ENCODE assay signal across 8 cellular contexts in genomic region chr17:4806770-4807533, GRCh38. TPM values are rescaled to one million over a fixed set of nuclear protein-coding genes. Genes with fewer than 3 reads are reported as not detected.
A peak's percentile ranks its signal among the peaks of the same experiment; 100 is the strongest.
DNase-seq lines count a peak whose midpoint lies in the region; ATAC-seq and TF ChIP-seq lines count a peak whose summit lies in the region.

A gene with protein sequence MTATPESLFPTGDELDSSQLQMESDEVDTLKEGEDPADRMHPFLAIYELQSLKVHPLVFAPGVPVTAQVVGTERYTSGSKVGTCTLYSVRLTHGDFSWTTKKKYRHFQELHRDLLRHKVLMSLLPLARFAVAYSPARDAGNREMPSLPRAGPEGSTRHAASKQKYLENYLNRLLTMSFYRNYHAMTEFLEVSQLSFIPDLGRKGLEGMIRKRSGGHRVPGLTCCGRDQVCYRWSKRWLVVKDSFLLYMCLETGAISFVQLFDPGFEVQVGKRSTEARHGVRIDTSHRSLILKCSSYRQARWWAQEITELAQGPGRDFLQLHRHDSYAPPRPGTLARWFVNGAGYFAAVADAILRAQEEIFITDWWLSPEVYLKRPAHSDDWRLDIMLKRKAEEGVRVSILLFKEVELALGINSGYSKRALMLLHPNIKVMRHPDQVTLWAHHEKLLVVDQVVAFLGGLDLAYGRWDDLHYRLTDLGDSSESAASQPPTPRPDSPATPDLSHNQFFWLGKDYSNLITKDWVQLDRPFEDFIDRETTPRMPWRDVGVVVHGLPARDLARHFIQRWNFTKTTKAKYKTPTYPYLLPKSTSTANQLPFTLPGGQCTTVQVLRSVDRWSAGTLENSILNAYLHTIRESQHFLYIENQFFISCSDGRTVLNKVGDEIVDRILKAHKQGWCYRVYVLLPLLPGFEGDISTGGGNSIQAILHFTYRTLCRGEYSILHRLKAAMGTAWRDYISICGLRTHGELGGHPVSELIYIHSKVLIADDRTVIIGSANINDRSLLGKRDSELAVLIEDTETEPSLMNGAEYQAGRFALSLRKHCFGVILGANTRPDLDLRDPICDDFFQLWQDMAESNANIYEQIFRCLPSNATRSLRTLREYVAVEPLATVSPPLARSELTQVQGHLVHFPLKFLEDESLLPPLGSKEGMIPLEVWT (plus strand): TSS chr17:4807152. CDS start chr17:4807773, 621 bp downstream.

- H3K9me3 ChIP-seq in HUES48 (ENCODE audit: control insufficient read depth, insufficient read depth, low read length): no peaks in the 10 kb centered on the region

- in situ Hi-C loops in Caki2 (cut with HindIII; ENCODE audit: low pct_unique_long_range_greater_than_20kb, low sequenced_read_pairs): no loop called here

- peak within 1 kb of the TSS; percentile 77 for H3K4me3 Mint-ChIP-seq in activated T-helper 2 cell treated with anti-CD3 and anti-CD28 coated beads, Interferon-gamma antibody, Interleukin-2, Interleukin-4, amounts not matched to agents 10 μg/mL and 5 μg/mL and 100 μg/mL, durations not matched to agents 14 hours and 24 hours and 36 hours (ENCODE audit: low read depth)
- peak within 1 kb of the TSS; percentile 85 for H3K4me3 Mint-ChIP-seq in natural killer cell
- H3K4me3 Mint-ChIP-seq in stimulated activated naive B cell treated with anti-CD40 and anti-IgM and Interleukin-4, amounts not matched to agents 10 μg/mL and 1 μg/mL and 100 μg/mL, for 72 hours: peak within 1 kb of the TSS; percentile 81 to 83

- no peaks in the 10 kb centered on the region for H3K9me3 Mint-ChIP-seq in activated T-helper 2 cell treated with anti-CD3 and anti-CD28 coated beads, Interferon-gamma antibody, Interleukin-2, Interleukin-4, amounts not matched to agents 10 μg/mL and 5 μg/mL and 100 μg/mL, durations not matched to agents 14 hours and 24 hours and 36 hours
- no peaks in the 10 kb centered on the region for H3K9me3 Mint-ChIP-seq in natural killer cell
- no peaks in the 10 kb centered on the region for H3K9me3 Mint-ChIP-seq in stimulated activated naive B cell treated with anti-CD40 and anti-IgM and Interleukin-4, amounts not matched to agents 10 μg/mL and 1 μg/mL and 100 μg/mL, for 72 hours

- H3K36me3 ChIP-seq in HUES48 (ENCODE audit: control insufficient read depth, insufficient read depth, low read length): peaks cover 30% of the 10 kb centered on the region

- intact Hi-C loops in activated T-helper 2 cell treated with anti-CD3 and anti-CD28 coated beads, Interferon-gamma antibody, Interleukin-2, Interleukin-4, amounts not matched to agents 10 μg/mL and 5 μg/mL and 100 μg/mL, durations not matched to agents 14 hours and 24 hours and 36 hours (cut with micrococcal nuclease): no loop called here
- intact Hi-C loops in natural killer cell (cut with micrococcal nuclease): loop anchor here (1.0 to 2.0 kb wide), 2 partner anchors 11 to 16 kb away; partner anchors contain the start of gene PSMB6

- no peak within 1 kb of the TSS for H3K27ac Mint-ChIP-seq in activated T-helper 2 cell treated with anti-CD3 and anti-CD28 coated beads, Interferon-gamma antibody, Interleukin-2, Interleukin-4, amounts not matched to agents 10 μg/mL and 5 μg/mL and 100 μg/mL, durations not matched to agents 14 hours and 24 hours and 36 hours
- peak within 1 kb of the TSS in 1 of 2 donors; percentile 11 for H3K27ac Mint-ChIP-seq in natural killer cell
- H3K27ac Mint-ChIP-seq in stimulated activated naive B cell treated with anti-CD40 and anti-IgM and Interleukin-4, amounts not matched to agents 10 μg/mL and 1 μg/mL and 100 μg/mL, for 72 hours: peak within 1 kb of the TSS; percentile 86

- peaks cover 11% of the 10 kb centered on the region for H3K4me1 Mint-ChIP-seq in activated T-helper 2 cell treated with anti-CD3 and anti-CD28 coated beads, Interferon-gamma antibody, Interleukin-2, Interleukin-4, amounts not matched to agents 10 μg/mL and 5 μg/mL and 100 μg/mL, durations not matched to agents 14 hours and 24 hours and 36 hours (ENCODE audit: low read depth)
- H3K4me1 Mint-ChIP-seq in natural killer cell: peaks cover 5 to 6% of the 10 kb centered on the region in 2 donors
- peaks cover 12 to 28% of the 10 kb centered on the region in 2 donors for H3K4me1 Mint-ChIP-seq in stimulated activated naive B cell treated with anti-CD40 and anti-IgM and Interleukin-4, amounts not matched to agents 10 μg/mL and 1 μg/mL and 100 μg/mL, for 72 hours

- peaks cover 7% of the 10 kb centered on the region; the same call in 1 of the 2 replicates for H3K4me1 ChIP-seq in HUES48 (ENCODE audit: control insufficient read depth, insufficient read depth, low read length)

- peak within 1 kb of the TSS; percentile 53; the same call in 1 of the 2 replicates for H3K9ac ChIP-seq in HUES48 (ENCODE audit: low read depth, low read length)

- peaks cover 10% of the 10 kb centered on the region for H3K36me3 Mint-ChIP-seq in activated T-helper 2 cell treated with anti-CD3 and anti-CD28 coated beads, Interferon-gamma antibody, Interleukin-2, Interleukin-4, amounts not matched to agents 10 μg/mL and 5 μg/mL and 100 μg/mL, durations not matched to agents 14 hours and 24 hours and 36 hours (ENCODE audit: low read depth)
- H3K36me3 Mint-ChIP-seq in natural killer cell: no peaks in the 10 kb centered on the region
- H3K36me3 Mint-ChIP-seq in stimulated activated naive B cell treated with anti-CD40 and anti-IgM and Interleukin-4, amounts not matched to agents 10 μg/mL and 1 μg/mL and 100 μg/mL, for 72 hours: peaks cover 13 to 21% of the 10 kb centered on the region in 2 donors

- H3K4me3 ChIP-seq in HUES48 (ENCODE audit: low read depth, low read length): peak within 1 kb of the TSS; percentile 67

- peak within 1 kb of the TSS; percentile 63 for H3K27ac ChIP-seq in HUES48 (ENCODE audit: low read depth, low read length)

- H3K27me3 ChIP-seq in HUES48 (ENCODE audit: control insufficient read depth, insufficient read depth, low read length): no peaks in the 10 kb centered on the region

- DNase-seq in Caki2 (ENCODE audit: low read depth) (peak; percentile 49), GM20000 (ENCODE audit: low spot score) (peak; percentile 100), RPMI7951 (ENCODE audit: low read depth) (peak; percentile 80), fibroblast of peridontal ligament (ENCODE audit: extremely low read depth) (peak; percentile 55), natural killer cell (peak; percentile 84)
- DNase-seq in activated T-helper 2 cell treated with anti-CD3 and anti-CD28 coated beads, Interferon-gamma antibody, Interleukin-2, Interleukin-4, amounts not matched to agents 10 μg/mL and 5 μg/mL and 100 μg/mL, durations not matched to agents 14 hours and 24 hours and 36 hours (ENCODE audit: low spot score): peak; percentile 85
- DNase-seq in stimulated activated naive B cell treated with anti-CD40 and anti-IgM and Interleukin-4, amounts not matched to agents 10 μg/mL and 1 μg/mL and 100 μg/mL, for 72 hours: peak; percentile 80

- H3K27me3 Mint-ChIP-seq in activated T-helper 2 cell treated with anti-CD3 and anti-CD28 coated beads, Interferon-gamma antibody, Interleukin-2, Interleukin-4, amounts not matched to agents 10 μg/mL and 5 μg/mL and 100 μg/mL, durations not matched to agents 14 hours and 24 hours and 36 hours (ENCODE audit: low read depth): no peaks in the 10 kb centered on the region
- H3K27me3 Mint-ChIP-seq in natural killer cell (ENCODE audit: low read depth in 2 of 2): no peaks in the 10 kb centered on the region
- no peaks in the 10 kb centered on the region for H3K27me3 Mint-ChIP-seq in stimulated activated naive B cell treated with anti-CD40 and anti-IgM and Interleukin-4, amounts not matched to agents 10 μg/mL and 1 μg/mL and 100 μg/mL, for 72 hours

- ATAC-seq in natural killer cell: peak; percentile 99 to 100 (median 99)
- peak; percentile 97 to 98 for ATAC-seq in stimulated activated naive B cell treated with anti-CD40 and anti-IgM and Interleukin-4, amounts not matched to agents 10 μg/mL and 1 μg/mL and 100 μg/mL, for 72 hours (replicated peaks)

- TF ChIP-seq CTCF in GM20000 (IDR thresholded peaks at IDR 0.05; ENCODE audit: extremely low read depth, missing control alignments): no peak
- no peak for TF ChIP-seq CTCF in natural killer cell (IDR thresholded peaks at IDR 0.05)

RNA-seq across cellular contexts. Expression of the gene that starts here (rescaled TPM):
- 6.1 and 31.9 TPM in 2 replicates for total RNA-seq in Caki2 (2014; rRNA removed; shearing (Covaris generic); ENCODE audit: low replicate concordance)
- total RNA-seq in RPMI7951 (2014; rRNA removed; shearing (Covaris generic)): 7.0 and 12.1 TPM in 2 replicates
- 22.3 and 26.6 TPM in 2 replicates for total RNA-seq in activated T-helper 2 cell treated with anti-CD3 and anti-CD28 coated beads, Interferon-gamma antibody, Interleukin-2, Interleukin-4, amounts not matched to agents 10 μg/mL and 5 μg/mL and 100 μg/mL, durations not matched to agents 14 hours and 24 hours and 36 hours
- total RNA-seq in natural killer cell: 10 to 100 TPM; 20.8 to 22.7 (median 21.3) TPM

Comparison
In these comparisons a context has a peak if more than half of its experiments do, and no peak if none do; other contexts are left out.
1. Peak in every context shown above with its lines: DNase-seq, ATAC-seq, H3K4me3 ChIP-seq and H3K27ac ChIP-seq.
2. DNase-seq: peak in every context shown above with its lines; median percentile 100 in GM20000; 85 in activated T-helper 2 cell treated with anti-CD3 and anti-CD28 coated beads, Interferon-gamma antibody, Interleukin-2, Interleukin-4, amounts not matched to agents 10 μg/mL and 5 μg/mL and 100 μg/mL, durations not matched to agents 14 hours and 24 hours and 36 hours; 84 in natural killer cell; 80 in RPMI7951; 80 in stimulated activated naive B cell treated with anti-CD40 and anti-IgM and Interleukin-4, amounts not matched to agents 10 μg/mL and 1 μg/mL and 100 μg/mL, for 72 hours; 55 in fibroblast of peridontal ligament; 49 in Caki2.